ENCODE assay signal across 27 cellular contexts in the genomic region with DNA sequence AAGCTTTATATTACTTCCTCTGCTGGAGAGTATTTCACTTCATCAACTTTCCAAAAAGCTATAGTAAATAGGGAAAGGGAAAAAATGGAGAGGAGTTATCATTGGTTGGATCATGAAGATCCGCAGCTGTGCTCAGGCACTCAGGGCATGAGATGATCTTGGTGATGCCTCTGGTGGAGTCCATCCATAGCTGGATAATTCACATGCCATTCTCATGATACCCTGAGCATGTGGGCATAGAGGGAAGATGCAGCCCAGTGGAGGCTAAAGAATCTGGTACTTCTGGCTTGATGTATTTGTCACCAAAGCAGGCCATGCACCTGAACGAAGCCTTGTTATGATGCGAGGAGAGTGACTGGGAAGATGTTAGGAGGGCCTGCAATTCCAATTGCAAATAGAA.
"Had no signal": no experiment of that assay in that cellular context is flagged by ENCODE, and none has a peak within 500 bp of the region (broad histone marks: within the 10 kb centered on the region; RNA-seq: fewer than 3 reads in every experiment).

No MANE protein-coding gene starts in this region.

- DNase-seq: activated CD4-positive, alpha-beta memory T cell treated with anti-CD3 and anti-CD28 coated beads, Interleukin-2, amount 10 ng/mL, durations not matched to agents 7 days and 5 days; activated CD4-positive, alpha-beta T cell treated with anti-CD3 and anti-CD28 coated beads for 1 hour; activated CD4-positive, alpha-beta T cell treated with anti-CD3 and anti-CD28 coated beads for 48 hours; activated CD4-positive, CD25-positive, alpha-beta regulatory T cell; activated effector memory CD4-positive, alpha-beta T cell treated with Interleukin-2 at 50 U/mL for 16 hours; activated naive CD4-positive, alpha-beta T cell treated with anti-CD3 and anti-CD28 coated beads, Interleukin-2, amount 10 ng/mL, durations not matched to agents 7 days and 5 days; activated naive CD8-positive, alpha-beta T cell treated with anti-CD3 and anti-CD28 coated beads, Interleukin-2, amount 50 U/mL, for 24 hours; activated T-cell treated with anti-CD3 and anti-CD28 coated beads, Interleukin-2, amount 50 U/mL, for 4 hours; anterior cingulate cortex; caudate nucleus; cerebellar nuclear complex; NCI-H1105; NCI-H1417 treated with DMSO at 0.1 percent for 48 hours; NCI-H187 treated with DMSO at 0.1 percent for 48 hours; NCI-H2081; NCI-H226; NCI-H524 treated with DMSO at 0.1 percent for 48 hours; NCI-H748 treated with DMSO at 0.1 percent for 48 hours; NK-92 treated with Interleukin-12 subunit alpha and Interleukin-12 subunit beta, amount 100 ng/mL, for 24 hours; PC-9; SIG-M5; T1000; WERI-Rb-1 had no signal

- H3K4me3 ChIP-seq: PC-9 had no signal

- FAIRE-seq: bronchial epithelial cell, RCC 7860 had no signal

- H3K36me3 ChIP-seq: WERI-Rb-1 had no signal

- H2AFZ ChIP-seq: PC-9 had no signal

- ATAC-seq: activated naive CD8-positive, alpha-beta T cell treated with anti-CD3 and anti-CD28 coated beads, Interleukin-2, amount 50 U/mL, for 24 hours; activated T-cell treated with anti-CD3 and anti-CD28 coated beads, Interleukin-2, amount 50 U/mL, for 4 hours; Right ventricle myocardium inferior had no signal

- H3K4me2 ChIP-seq: PC-9 had no signal

- H3K27ac ChIP-seq: PC-9, RWPE1, WERI-Rb-1 had no signal
